Comparison of ENCODE assay signal across 9 cellular contexts in genomic region chr12:15227004-15227679, GRCh38. TPM values are rescaled to one million over a fixed set of nuclear protein-coding genes. Genes with fewer than 3 reads are reported as not detected.
DNase-seq lines count a peak whose midpoint lies in the region; TF ChIP-seq lines count a peak whose summit lies in the region.
"Had no signal": no experiment of that assay in that cellular context is flagged by ENCODE, and none has a peak within 500 bp of the region (broad histone marks: within the 10 kb centered on the region; RNA-seq: fewer than 3 reads in every experiment).

No MANE protein-coding gene starts in this region.

- peaks cover 49% of the 10 kb centered on the region for H3K4me1 Mint-ChIP-seq in MCF 10A (ENCODE audit: insufficient read depth, unreplicated experiment)

- H3K4me3 ChIP-seq in transverse colon (no peak overlapping the region), lower leg skin (ENCODE audit: low read depth, poor library complexity, severe bottlenecking) (no peak overlapping the region)

- no peaks in the 10 kb centered on the region for H3K9me3 ChIP-seq in transverse colon

- no peak for TF ChIP-seq POLR2A in transverse colon (IDR thresholded peaks at IDR 0.05)
- no peak for TF ChIP-seq POLR2A in lower leg skin (IDR thresholded peaks at IDR 0.05)

- 3 to 12% methylated on average over 4 to 5 of the region's 5 CpGs for WGBS in transverse colon (ENCODE audit: low coverage in 1 of 2), 2 donors
- 16 to 18% methylated on average over 5 of the region's 5 CpGs for whole genome bisulfite sequencing in lower leg skin, 2 donors

- intact Hi-C loops in MCF 10A (cut with micrococcal nuclease) (loop anchor here (1.0 to 2.0 kb wide), 3 partner anchors 42 to 358 kb away; no protein-coding TSS in a partner anchor), transverse colon (cut with DNase I; ENCODE audit: low total_unique reads) (no loop called here), lower leg skin (cut with DNase I; ENCODE audit: low total_unique reads) (no loop called here)

- H3K36me3 Mint-ChIP-seq in MCF 10A (ENCODE audit: insufficient read depth, unreplicated experiment), result no peaks in the 10 kb centered on the region

- DNase-seq in D341Med (ENCODE audit: low spot score) (peak; percentile 50), GM20000 (ENCODE audit: low spot score) (peak; percentile 32), NCI-H1694 (lab: John Stamatoyannopoulos, UW) (peak; percentile 33), MCF 10A (ENCODE audit: unreplicated experiment) (peak; percentile 87), kidney tubule cell (ENCODE audit: low spot score) (peak; percentile 61), transverse colon (peak; percentile 42), lower leg skin (ENCODE audit: low spot score in 2 of 2) (no peak)
- DNase-seq in activated effector memory CD4-positive, alpha-beta T cell treated with anti-CD3 and anti-CD28 coated beads, Interleukin-2, amount 50 U/mL, for 16 hours, result no peak

- H3K4me1 ChIP-seq in transverse colon, result peaks cover 0 to 4% (median 0%) of the 10 kb centered on the region in 4 donors

- no peaks in the 10 kb centered on the region for H3K36me3 ChIP-seq in transverse colon

- in situ Hi-C loops in transverse colon (cut with MboI; ENCODE audit: low pct_ligation_motif_present in 1 of 4, low pct_unique_long_range_greater_than_20kb in 1 of 4, low sequenced_read_pairs in 3 of 4), result loop anchor here in 2 of 4 donors (10.0 kb wide), 2 partner anchors 222 to 382 kb away; partner anchors contain the start of gene ART4 (in 2 of the 2)

- H3K9me3 Mint-ChIP-seq in MCF 10A (ENCODE audit: unreplicated experiment), result no peaks in the 10 kb centered on the region

- TF ChIP-seq CTCF in GM20000 (IDR thresholded peaks at IDR 0.05; ENCODE audit: extremely low read depth, missing control alignments) (peak; percentile 38), MCF 10A (IDR thresholded peaks at IDR 0.05; ENCODE audit: unreplicated experiment) (peak; percentile 59), transverse colon (IDR thresholded peaks at IDR 0.05) (peak; percentile 57 to 68 (median 60)), lower leg skin (IDR thresholded peaks at IDR 0.05) (no peak)

- H3K27ac Mint-ChIP-seq in MCF 10A (ENCODE audit: low read depth, unreplicated experiment), result peak overlapping the region; percentile 59

- H3K27ac ChIP-seq in transverse colon, result peak overlapping the region in 2 of 4 donors; percentile 26 to 29

- CTCF ChIA-PET in MCF 10A (lab: Yijun Ruan, JAX), result interaction anchor here (0.5 to 9.9 kb wide), 23 partner anchors 9 to 417 kb away, joined by 3 to 109 read pairs (median 5); no protein-coding TSS in a partner anchor

- no peaks in the 10 kb centered on the region for H3K27me3 Mint-ChIP-seq in MCF 10A (ENCODE audit: insufficient read depth, unreplicated experiment)

- BruUV-seq in MCF 10A (replicated peaks; lab: Mats Ljungman, UMichigan), result TSS peak; percentile 45

- POLR2A ChIA-PET in MCF 10A (lab: Yijun Ruan, JAX), result interaction anchor here (0.6 to 1.5 kb wide), 5 partner anchors 32 to 296 kb away, joined by 3 to 5 read pairs (median 4); no protein-coding TSS in a partner anchor

- H3K27me3 ChIP-seq in transverse colon, result peaks cover 3% of the 10 kb centered on the region

- no peak overlapping the region for H3K4me3 Mint-ChIP-seq in MCF 10A (ENCODE audit: unreplicated experiment)

- TF ChIP-seq EP300 in transverse colon (IDR thresholded peaks at IDR 0.05; ENCODE audit: low read depth), result no peak

RNA-seq across cellular contexts. Expression of gene RERG, which starts 5.9 kb away (rescaled TPM):
- total RNA-seq in MCF 10A (2022) (7.6 and 16.5 TPM in 2 replicates), transverse colon (10 to 100 TPM in 2 of 4 donors, 1 to 10 TPM in 2; 3.6 to 12.6 (median 8.6) TPM), lower leg skin (10 to 100 TPM in 2 of 4 donors, 1 to 10 TPM in 2; 2.9 to 16.5 (median 11.4) TPM)
- total RNA-seq: T-helper 2 cell treated with Interferon-gamma antibody and Interleukin-4, amounts not matched to agents 100 ng/mL and 5 ng/mL, for 36 hours had no signal

Comparison
In these comparisons a context has a peak if more than half of its experiments do, and no peak if none do; other contexts are left out.
1. DNase-seq: peak in D341Med (single experiment), GM20000 (single experiment), NCI-H1694 (single experiment), MCF 10A (single experiment), kidney tubule cell (single experiment) and transverse colon (single experiment); none in lower leg skin (0 of 2) and activated effector memory CD4-positive, alpha-beta T cell treated with anti-CD3 and anti-CD28 coated beads, Interleukin-2, amount 50 U/mL, for 16 hours (single experiment).
2. CTCF ChIP-seq: peak in GM20000 (single experiment), MCF 10A (single experiment) and transverse colon (5 of 5); none in lower leg skin (0 of 3).